Comparison of ENCODE assay signal across 18 cellular contexts in genomic region chr6:43091020-43091419, GRCh38. TPM values are rescaled to one million over a fixed set of nuclear protein-coding genes. Genes with fewer than 3 reads are reported as not detected.
DNase-seq lines count a peak whose midpoint lies in the region; ATAC-seq and TF ChIP-seq lines count a peak whose summit lies in the region.
"Had no signal": no experiment of that assay in that cellular context is flagged by ENCODE, and none has a peak within 500 bp of the region (broad histone marks: within the 10 kb centered on the region; RNA-seq: fewer than 3 reads in every experiment).

No MANE protein-coding gene starts in this region.

- no peak overlapping the region for H2AK5ac ChIP-seq in mesendoderm (ENCODE audit: low read length)

- H3K4me3 ChIP-seq in HUES48 (ENCODE audit: low read depth, low read length) (peak overlapping the region; percentile 48), mesendoderm (ENCODE audit: low read length) (no peak overlapping the region), upper lobe of left lung (no peak overlapping the region)
- H3K4me3 ChIP-seq: gastrocnemius medialis had no signal

- H3K36me3 Mint-ChIP-seq in chondrocyte (ENCODE audit: low read depth) = no peaks in the 10 kb centered on the region
- H3K36me3 Mint-ChIP-seq: activated naive CD8-positive, alpha-beta T cell; CD4-positive, CD25-positive, alpha-beta regulatory T cell had no signal

- no peak for ATAC-seq in upper lobe of left lung (ENCODE audit: low FRiP score in 2 of 2)
- no peak for ATAC-seq in HG02840 (IDR thresholded peaks at IDR 0.05; ENCODE audit: low FRiP score, unreplicated experiment)
- ATAC-seq: gastrocnemius medialis; stimulated activated naive CD8-positive, alpha-beta T cell treated with anti-CD3 and anti-CD28 coated beads, Interleukin-15, amount 100 ng/mL, for 72 hours had no signal

- no peak overlapping the region for H3K23ac ChIP-seq in mesendoderm (ENCODE audit: low read length)

- TF ChIP-seq POLR2A in upper lobe of left lung (IDR thresholded peaks at IDR 0.05) = no peak

- H3K4me2 ChIP-seq in mesendoderm (ENCODE audit: low read length) = no peak overlapping the region

- no peaks in the 10 kb centered on the region for H3K9me3 ChIP-seq in HUES48 (ENCODE audit: control insufficient read depth, insufficient read depth, low read length)
- H3K9me3 ChIP-seq in upper lobe of left lung = no peaks in the 10 kb centered on the region
- H3K9me3 ChIP-seq: gastrocnemius medialis had no signal

- H3K56ac ChIP-seq in mesendoderm (ENCODE audit: low read length) = peak overlapping the region; percentile 51

- H4K8ac ChIP-seq in mesendoderm (ENCODE audit: low read depth, low read length) = no peak overlapping the region

- H3K9ac ChIP-seq in HUES48 (ENCODE audit: low read depth, low read length) = peak overlapping the region; percentile 61
- peak overlapping the region; percentile 5 for H3K9ac ChIP-seq in mesendoderm (ENCODE audit: low read length)

- H2BK5ac ChIP-seq in mesendoderm (ENCODE audit: low read length) = no peak overlapping the region

- H3K27me3 Mint-ChIP-seq in chondrocyte (ENCODE audit: low read depth) = no peaks in the 10 kb centered on the region
- H3K27me3 Mint-ChIP-seq: activated CD4-positive, alpha-beta T cell treated with anti-CD3 and anti-CD28 coated beads, Interleukin-2, amount 10 ng/mL, durations not matched to agents 24 days and 14 days; activated naive CD8-positive, alpha-beta T cell; activated T-cell treated with anti-CD3 and anti-CD28 coated beads, Interleukin-2, amount 50 U/mL, for 24 hours; stimulated activated naive CD8-positive, alpha-beta T cell treated with anti-CD3 and anti-CD28 coated beads, Interleukin-15, amount 100 ng/mL, for 72 hours had no signal

- DNase-seq in chondrocyte (ENCODE audit: low spot score) = peak; percentile 24
- DNase-seq in mesendoderm = no peak
- no peak for DNase-seq in upper lobe of left lung
- no peak for DNase-seq in activated effector memory CD4-positive, alpha-beta T cell treated with anti-CD3 and anti-CD28 coated beads, Interleukin-2, amount 50 U/mL, for 16 hours
- DNase-seq in NCI-H1436 (lab: John Stamatoyannopoulos, UW) = no peak
- DNase-seq: activated CD4-positive, alpha-beta T cell treated with anti-CD3 and anti-CD28 coated beads, Interleukin-2, amount 10 ng/mL, durations not matched to agents 24 days and 14 days; activated T-cell treated with anti-CD3 and anti-CD28 coated beads, Interleukin-2, amount 50 U/mL, for 24 hours; CD4-positive, CD25-positive, alpha-beta regulatory T cell; central memory CD4-positive, alpha-beta T cell; gastrocnemius medialis; Kasumi-1; NCI-H226; SIG-M5; stimulated activated CD4-positive, alpha-beta T cell treated with anti-CD3 and anti-CD28 coated beads, Interleukin-12 subunit alpha, Interleukin-12 subunit beta, amount 100 ng/mL, for 4 hours; stimulated activated naive CD8-positive, alpha-beta T cell treated with anti-CD3 and anti-CD28 coated beads, Interleukin-15, amount 100 ng/mL, for 72 hours had no signal

- H3K4me1 Mint-ChIP-seq in chondrocyte (ENCODE audit: low read depth) = peaks cover 52% of the 10 kb centered on the region

- peaks cover 11% of the 10 kb centered on the region for H3K79me1 ChIP-seq in mesendoderm (ENCODE audit: low read length)

- no peak overlapping the region for H3K4me3 Mint-ChIP-seq in chondrocyte (ENCODE audit: unreplicated experiment)
- H3K4me3 Mint-ChIP-seq: activated CD4-positive, alpha-beta T cell treated with anti-CD3 and anti-CD28 coated beads, Interleukin-2, amount 10 ng/mL, durations not matched to agents 24 days and 14 days; activated naive CD8-positive, alpha-beta T cell; activated T-cell treated with anti-CD3 and anti-CD28 coated beads, Interleukin-2, amount 50 U/mL, for 24 hours; CD4-positive, CD25-positive, alpha-beta regulatory T cell; stimulated activated naive CD8-positive, alpha-beta T cell treated with anti-CD3 and anti-CD28 coated beads, Interleukin-15, amount 100 ng/mL, for 72 hours had no signal

- H3K18ac ChIP-seq in mesendoderm (ENCODE audit: low read length) = peak overlapping the region; percentile 44

- H4K5ac ChIP-seq in mesendoderm (ENCODE audit: low read length) = no peak overlapping the region

- no CpG with 5 or more reads among the region's 5 CpGs for WGBS in mesendoderm (ENCODE audit: extremely low coverage, insufficient coverage, low lambda C conversion rate)
- WGBS in upper lobe of left lung, 2 donors = 59 to 62% methylated on average over 5 of the region's 5 CpGs

- peak overlapping the region; percentile 21 for H2BK15ac ChIP-seq in mesendoderm (replicated peaks; ENCODE audit: low read depth)

- no peaks in the 10 kb centered on the region for H3K27me3 ChIP-seq in HUES48 (ENCODE audit: control insufficient read depth, insufficient read depth, low read length)
- no peaks in the 10 kb centered on the region for H3K27me3 ChIP-seq in mesendoderm (ENCODE audit: insufficient read depth, low read length, poor library complexity)
- H3K27me3 ChIP-seq in upper lobe of left lung = no peaks in the 10 kb centered on the region
- H3K27me3 ChIP-seq: gastrocnemius medialis had no signal

- H2BK120ac ChIP-seq in mesendoderm (ENCODE audit: low read depth, low read length) = peak overlapping the region; percentile 21

- H3K4ac ChIP-seq in mesendoderm (ENCODE audit: low read depth, low read length) = no peak overlapping the region

- no peak overlapping the region for H3K27ac Mint-ChIP-seq in chondrocyte (ENCODE audit: unreplicated experiment)
- H3K27ac Mint-ChIP-seq: activated CD4-positive, alpha-beta T cell treated with anti-CD3 and anti-CD28 coated beads, Interleukin-2, amount 10 ng/mL, durations not matched to agents 24 days and 14 days; activated naive CD8-positive, alpha-beta T cell; activated T-cell treated with anti-CD3 and anti-CD28 coated beads, Interleukin-2, amount 50 U/mL, for 24 hours; CD4-positive, CD25-positive, alpha-beta regulatory T cell; stimulated activated naive CD8-positive, alpha-beta T cell treated with anti-CD3 and anti-CD28 coated beads, Interleukin-15, amount 100 ng/mL, for 72 hours had no signal

- no peak for TF ChIP-seq CTCF in chondrocyte (IDR thresholded peaks at IDR 0.05)
- TF ChIP-seq CTCF in upper lobe of left lung (IDR thresholded peaks at IDR 0.05) = no peak

- H3K4me1 ChIP-seq in HUES48 (ENCODE audit: control insufficient read depth, insufficient read depth, low read length) (peaks cover 59% of the 10 kb centered on the region), mesendoderm (ENCODE audit: control insufficient read depth, low read depth, low read length) (peaks cover 25% of the 10 kb centered on the region), upper lobe of left lung (peaks cover 15 to 73% (median 33%) of the 10 kb centered on the region in 4 donors)
- H3K4me1 ChIP-seq: gastrocnemius medialis had no signal

- H3K36me3 ChIP-seq in HUES48 (ENCODE audit: control insufficient read depth, insufficient read depth, low read length) (no peaks in the 10 kb centered on the region), mesendoderm (ENCODE audit: control insufficient read depth, insufficient read depth, low read length) (no peaks in the 10 kb centered on the region), upper lobe of left lung (no peaks in the 10 kb centered on the region)
- H3K36me3 ChIP-seq: gastrocnemius medialis had no signal

- peaks cover 71% of the 10 kb centered on the region for H3K79me2 ChIP-seq in mesendoderm (ENCODE audit: control insufficient read depth, insufficient read depth, low read length)

- H3K9me3 Mint-ChIP-seq in chondrocyte (ENCODE audit: low read depth) = no peaks in the 10 kb centered on the region
- H3K9me3 Mint-ChIP-seq: activated CD4-positive, alpha-beta T cell treated with anti-CD3 and anti-CD28 coated beads, Interleukin-2, amount 10 ng/mL, durations not matched to agents 24 days and 14 days; activated T-cell treated with anti-CD3 and anti-CD28 coated beads, Interleukin-2, amount 50 U/mL, for 24 hours; CD4-positive, CD25-positive, alpha-beta regulatory T cell; stimulated activated naive CD8-positive, alpha-beta T cell treated with anti-CD3 and anti-CD28 coated beads, Interleukin-15, amount 100 ng/mL, for 72 hours had no signal

- TF ChIP-seq EP300 in upper lobe of left lung (IDR thresholded peaks at IDR 0.05) = no peak

- H3K27ac ChIP-seq in HUES48 (ENCODE audit: low read depth, low read length) = peak overlapping the region; percentile 97
- peak overlapping the region; percentile 89 for H3K27ac ChIP-seq in mesendoderm (ENCODE audit: low read depth, low read length)
- peak overlapping the region; percentile 74 to 85 (median 76) for H3K27ac ChIP-seq in upper lobe of left lung
- H3K27ac ChIP-seq: gastrocnemius medialis had no signal

RNA-seq across cellular contexts. Expression of gene PTK7, which starts 14.9 kb away (rescaled TPM):
- total RNA-seq in chondrocyte (282 to 293 TPM (median 288 TPM) in 3 replicates), upper lobe of left lung (100 to 1,000 TPM in 2 of 6 donors, 10 to 100 TPM in 4; 68.6 to 180 (median 89.4) TPM)
- polyA plus RNA-seq in mesendoderm (2013, experiment 1 of 2) = 62.6 TPM
- 63.6 TPM for polyA plus RNA-seq in mesendoderm (2013, experiment 2 of 2)

RNA-seq across cellular contexts. Expression of gene KLC4, which starts 31.6 kb away (rescaled TPM):
- total RNA-seq in chondrocyte (30.0 to 37.0 TPM (median 32.3 TPM) in 3 replicates), upper lobe of left lung (100 to 1,000 TPM in 1 of 6 donors, 10 to 100 TPM in 5; 31.2 to 155 (median 37.7) TPM)
- 11.9 TPM for polyA plus RNA-seq in mesendoderm (2013, experiment 1 of 2)
- 12.4 TPM for polyA plus RNA-seq in mesendoderm (2013, experiment 2 of 2)

RNA-seq across cellular contexts. Expression of gene MRPL2, which starts 31.8 kb away (rescaled TPM):
- 42.6 to 46.6 TPM (median 42.9 TPM) in 3 replicates for total RNA-seq in chondrocyte
- 59.0 TPM for polyA plus RNA-seq in mesendoderm (2013, experiment 1 of 2)
- 62.6 TPM for polyA plus RNA-seq in mesendoderm (2013, experiment 2 of 2)
- total RNA-seq in upper lobe of left lung = 10 to 100 TPM; 17.2 to 58.2 (median 30.7) TPM

RNA-seq across cellular contexts. Expression of gene CUL7, which starts 37.4 kb away (rescaled TPM):
- 53.6 to 64.8 TPM (median 54.3 TPM) in 3 replicates for total RNA-seq in chondrocyte
- polyA plus RNA-seq in mesendoderm (2013, experiment 1 of 2) = 5.4 TPM
- 5.2 TPM for polyA plus RNA-seq in mesendoderm (2013, experiment 2 of 2)
- total RNA-seq in upper lobe of left lung = 10 to 100 TPM; 16.0 to 35.6 (median 20.4) TPM
